1 cellular context compared by ENCODE assay signal in the genomic region with DNA sequence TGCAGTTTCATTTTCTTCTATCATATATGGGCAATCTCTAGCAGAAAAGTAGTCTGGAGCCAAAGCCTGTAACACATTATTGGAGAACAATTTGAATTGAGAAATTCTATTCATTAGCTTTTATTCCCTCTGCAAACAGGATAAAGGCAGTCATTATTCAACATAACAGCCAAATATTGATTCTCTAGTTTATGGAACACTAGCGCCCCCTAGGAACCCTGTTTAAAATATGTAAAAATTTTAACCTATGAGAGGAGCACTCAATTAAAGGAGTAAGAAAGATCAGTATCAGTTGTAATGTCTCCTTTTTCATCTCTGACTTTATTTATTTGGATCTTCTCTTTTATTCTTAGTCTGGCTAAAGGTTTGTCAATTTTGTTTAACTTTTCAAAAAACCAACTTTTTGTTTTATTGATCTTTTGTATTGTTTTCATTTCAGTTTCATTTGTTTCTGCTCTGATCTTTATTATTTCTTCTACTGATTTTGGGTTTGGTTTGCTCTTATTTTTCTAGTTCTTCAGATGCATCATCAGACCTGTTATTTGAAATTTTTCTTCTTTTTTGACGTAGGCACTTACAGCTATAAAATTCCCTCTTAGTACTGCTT.
TF ChIP-seq lines count a peak whose summit lies in the region.

No MANE protein-coding gene starts in this region.

TF ChIP-seq in K562, 482 proteins besides CTCF, POLR2A, EP300 and RAD21 (continued from another document):
- TF ChIP-seq, protein P1, sequence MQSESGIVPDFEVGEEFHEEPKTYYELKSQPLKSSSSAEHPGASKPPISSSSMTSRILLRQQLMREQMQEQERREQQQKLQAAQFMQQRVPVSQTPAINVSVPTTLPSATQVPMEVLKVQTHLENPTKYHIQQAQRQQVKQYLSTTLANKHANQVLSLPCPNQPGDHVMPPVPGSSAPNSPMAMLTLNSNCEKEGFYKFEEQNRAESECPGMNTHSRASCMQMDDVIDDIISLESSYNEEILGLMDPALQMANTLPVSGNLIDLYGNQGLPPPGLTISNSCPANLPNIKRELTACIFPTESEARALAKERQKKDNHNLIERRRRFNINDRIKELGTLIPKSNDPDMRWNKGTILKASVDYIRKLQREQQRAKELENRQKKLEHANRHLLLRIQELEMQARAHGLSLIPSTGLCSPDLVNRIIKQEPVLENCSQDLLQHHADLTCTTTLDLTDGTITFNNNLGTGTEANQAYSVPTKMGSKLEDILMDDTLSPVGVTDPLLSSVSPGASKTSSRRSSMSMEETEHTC (IDR thresholded peaks at IDR 0.05), result no peak
- TF ChIP-seq ZNF311 (CRISPR knock-in tag; IDR thresholded peaks at IDR 0.05) (no peak), NCOA1 (IDR thresholded peaks at IDR 0.05; ENCODE audit: low read depth) (no peak)
